ENCODE assay signal across 9 cellular contexts in the genomic region with DNA sequence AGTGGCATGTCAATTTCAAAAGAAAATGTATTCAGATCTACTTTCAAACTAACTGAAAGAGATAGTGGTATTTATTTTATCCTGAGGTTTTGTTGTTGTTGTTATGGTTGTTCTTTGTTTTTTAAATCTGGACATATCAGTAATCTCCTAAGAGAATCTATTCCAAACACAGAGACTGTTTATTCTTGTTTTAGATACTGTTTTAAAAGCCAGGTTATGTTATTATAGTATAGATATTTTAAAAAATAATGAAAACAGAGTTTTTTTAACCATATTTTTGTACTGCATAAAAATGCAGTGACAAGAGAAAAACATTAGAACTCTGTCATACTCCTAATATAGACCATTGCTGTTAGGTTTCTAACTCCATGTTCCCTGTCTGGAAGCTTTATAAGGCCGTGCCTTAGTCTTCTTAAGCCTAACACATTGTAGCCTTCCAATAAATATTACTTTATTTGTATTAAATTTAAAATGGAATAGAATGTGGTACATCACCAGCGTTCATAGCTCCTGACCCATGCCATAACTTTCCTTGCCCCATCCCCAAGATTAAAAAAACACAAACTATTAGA. TPM values are rescaled to one million over a fixed set of nuclear protein-coding genes. Genes with fewer than 3 reads are reported as not detected.
DNase-seq lines count a peak whose midpoint lies in the region; ATAC-seq and TF ChIP-seq lines count a peak whose summit lies in the region.
"Had no signal": no experiment of that assay in that cellular context is flagged by ENCODE, and none has a peak within 500 bp of the region (broad histone marks: within the 10 kb centered on the region; RNA-seq: fewer than 3 reads in every experiment).

No MANE protein-coding gene starts in this region.

- H3K27me3 Mint-ChIP-seq in CD8-positive, alpha-beta T cell (ENCODE audit: low read depth) = no peaks in the 10 kb centered on the region

- no peak overlapping the region for H3K4me3 ChIP-seq in CD8-positive, alpha-beta T cell (ENCODE audit: low read depth, low read length)
- peak overlapping the region; percentile 15 for H3K4me3 ChIP-seq in KMS-11 (IDR thresholded peaks at IDR 0.05; ENCODE audit: insufficient read depth, low read depth, low read length)
- H3K4me3 ChIP-seq in dorsolateral prefrontal cortex = peak overlapping the region in 26 of 59 donors; percentile 1 to 46 (median 20)
- no peak overlapping the region for H3K4me3 ChIP-seq in rectal smooth muscle tissue (ENCODE audit: low read length)
- H3K4me3 ChIP-seq in upper lobe of right lung = no peak overlapping the region
- H3K4me3 ChIP-seq: cardiac muscle cell had no signal

- H3K36me3 Mint-ChIP-seq in CD8-positive, alpha-beta T cell = peaks cover 60% of the 10 kb centered on the region

- H3K4me1 ChIP-seq in CD8-positive, alpha-beta T cell (ENCODE audit: insufficient read depth, low read length) = peaks cover 81% of the 10 kb centered on the region
- H3K4me1 ChIP-seq in KMS-11 (ENCODE audit: low read depth, poor library complexity, severe bottlenecking) = peaks cover 99% of the 10 kb centered on the region
- peaks cover 45% of the 10 kb centered on the region for H3K4me1 ChIP-seq in rectal smooth muscle tissue (ENCODE audit: control insufficient read depth, insufficient read depth, low read length)
- H3K4me1 ChIP-seq in upper lobe of right lung = peaks cover 71% of the 10 kb centered on the region

- TF ChIP-seq CTCF in CD8-positive, alpha-beta T cell (IDR thresholded peaks at IDR 0.05) = no peak
- TF ChIP-seq CTCF in KMS-11 (conservative IDR thresholded peaks at IDR 0.05; ENCODE audit: low read depth, low read length) = no peak
- no peak for TF ChIP-seq CTCF in dorsolateral prefrontal cortex (IDR thresholded peaks at IDR 0.05 in 54 of 56, conservative IDR thresholded peaks at IDR 0.05 in 2 of 56; ENCODE audit: low read depth in 1 of 56, partially characterized antibody in 56 of 56)
- no peak for TF ChIP-seq CTCF in upper lobe of right lung (IDR thresholded peaks at IDR 0.05)

- no peaks in the 10 kb centered on the region for H3K27me3 ChIP-seq in CD8-positive, alpha-beta T cell (ENCODE audit: insufficient read depth, low read length)
- H3K27me3 ChIP-seq in KMS-11 (ENCODE audit: insufficient read depth, low read depth) = no peaks in the 10 kb centered on the region
- H3K27me3 ChIP-seq in dorsolateral prefrontal cortex = no peaks in the 10 kb centered on the region
- no peaks in the 10 kb centered on the region for H3K27me3 ChIP-seq in rectal smooth muscle tissue (ENCODE audit: control insufficient read depth, insufficient read depth, low read length)
- H3K27me3 ChIP-seq in upper lobe of right lung = no peaks in the 10 kb centered on the region
- H3K27me3 ChIP-seq: cardiac muscle cell had no signal

- peak overlapping the region; percentile 78 for H3K27ac Mint-ChIP-seq in CD8-positive, alpha-beta T cell

- no peak overlapping the region for H2AFZ ChIP-seq in KMS-11 (ENCODE audit: low read depth)

- intact Hi-C loops in CD8-positive, alpha-beta T cell (cut with DNase I, micrococcal nuclease) = loop anchor here (2.0 to 10.0 kb wide), 3 partner anchors 13 to 247 kb away; no protein-coding TSS in a partner anchor
- intact Hi-C loops in dorsolateral prefrontal cortex (cut with DNase I) (no loop called here), upper lobe of right lung (cut with DNase I) (no loop called here)

- H3K4me1 Mint-ChIP-seq in CD8-positive, alpha-beta T cell (ENCODE audit: low read depth) = peaks cover 83% of the 10 kb centered on the region

- ATAC-seq in CD8-positive, alpha-beta T cell = no peak
- ATAC-seq in upper lobe of right lung = no peak

- H3K79me2 ChIP-seq in KMS-11 (ENCODE audit: insufficient read depth, low read depth) = peaks cover 99% of the 10 kb centered on the region

- POLR2A ChIA-PET in CD8-positive, alpha-beta T cell (lab: Charles Lee) = no interaction called here

- peaks cover 29% of the 10 kb centered on the region for H4K20me1 ChIP-seq in KMS-11 (ENCODE audit: insufficient read depth)

- H3K27ac ChIP-seq in CD8-positive, alpha-beta T cell (ENCODE audit: low read depth, low read length) = no peak overlapping the region
- H3K27ac ChIP-seq in KMS-11 (peak overlapping the region; percentile 80), dorsolateral prefrontal cortex (peak overlapping the region; percentile 6 to 85 (median 68)), rectal smooth muscle tissue (ENCODE audit: low read depth, low read length) (peak overlapping the region; percentile 58), upper lobe of right lung (no peak overlapping the region)
- H3K27ac ChIP-seq: cardiac muscle cell had no signal

- H3K4me3 Mint-ChIP-seq in CD8-positive, alpha-beta T cell = peak overlapping the region; percentile 62

- no peaks in the 10 kb centered on the region for H3K9me3 Mint-ChIP-seq in CD8-positive, alpha-beta T cell

- H3K9me3 ChIP-seq in CD8-positive, alpha-beta T cell (ENCODE audit: low read length) = no peaks in the 10 kb centered on the region
- H3K9me3 ChIP-seq in upper lobe of right lung = no peaks in the 10 kb centered on the region

- H3K4me2 ChIP-seq in KMS-11 = peak overlapping the region; percentile 89

- DNase-seq in CD8-positive, alpha-beta T cell = no peak
- no peak for DNase-seq in dorsolateral prefrontal cortex
- DNase-seq in HCEC 1CT = no peak
- DNase-seq in T-helper 9 cell = no peak
- DNase-seq in upper lobe of right lung = no peak
- DNase-seq: NCI-H1694 treated with DMSO at 0.1 percent for 48 hours had no signal

- no peaks in the 10 kb centered on the region for H3K36me3 ChIP-seq in CD8-positive, alpha-beta T cell (ENCODE audit: insufficient read depth, low read length)
- H3K36me3 ChIP-seq in KMS-11 (ENCODE audit: insufficient read depth) = peaks cover 7% of the 10 kb centered on the region; the same call in 1 of the 2 replicates
- no peaks in the 10 kb centered on the region for H3K36me3 ChIP-seq in rectal smooth muscle tissue (ENCODE audit: control insufficient read depth, insufficient read depth, low read length)
- H3K36me3 ChIP-seq in upper lobe of right lung = no peaks in the 10 kb centered on the region
- H3K36me3 ChIP-seq: cardiac muscle cell had no signal

- H3K9ac ChIP-seq in KMS-11 = peak overlapping the region; percentile 52
- H3K9ac ChIP-seq in rectal smooth muscle tissue (ENCODE audit: low read length) = no peak overlapping the region

- CTCF ChIA-PET in CD8-positive, alpha-beta T cell (lab: Charles Lee) = no interaction called here

RNA-seq across cellular contexts. Expression of a gene that starts 53.2 kb away (rescaled TPM):
- 100 to 1,000 TPM; 515 to 529 TPM for total RNA-seq in CD8-positive, alpha-beta T cell
- 100 to 1,000 TPM; 106 to 168 (median 132) TPM for total RNA-seq in dorsolateral prefrontal cortex
- total RNA-seq in upper lobe of right lung = 229 TPM

Comparison
In these comparisons a context has a peak if more than half of its experiments do, and no peak if none do; other contexts are left out.
1. H3K27ac ChIP-seq: peak in KMS-11 (single experiment), dorsolateral prefrontal cortex (59 of 59) and rectal smooth muscle tissue (single experiment); none in CD8-positive, alpha-beta T cell (single experiment) and upper lobe of right lung (single experiment).
2. intact Hi-C loops: an anchor here in CD8-positive, alpha-beta T cell (2.0 to 10.0 kb wide); none called in dorsolateral prefrontal cortex and upper lobe of right lung.